Comparison of ENCODE assay signal across 1 cellular context in genomic region chr19:7561229-7561806, GRCh38.
TF ChIP-seq lines count a peak whose summit lies in the region.

No MANE protein-coding gene starts in this region.

TF ChIP-seq in endothelial cell of umbilical vein, 7 proteins besides CTCF, POLR2A, EP300 and RAD21:
- no peak for TF ChIP-seq FOS (IDR thresholded peaks at IDR 0.05; ENCODE audit: borderline replicate concordance, insufficient read depth, low read length)
- TF ChIP-seq JUN (IDR thresholded peaks at IDR 0.05; ENCODE audit: borderline replicate concordance, insufficient read depth, insufficient read length, low read depth) = no peak
- no peak for TF ChIP-seq EZH2 (IDR thresholded peaks at IDR 0.05; ENCODE audit: borderline replicate concordance, low read depth, low read length, severe bottlenecking)
- no peak for TF ChIP-seq POLR2AphosphoS5 (IDR thresholded peaks at IDR 0.05; ENCODE audit: insufficient read depth, low read depth, low read length)
- TF ChIP-seq MYC (IDR thresholded peaks at IDR 0.05; ENCODE audit: low read depth, low read length) = no peak
- TF ChIP-seq GATA2 (IDR thresholded peaks at IDR 0.05; ENCODE audit: insufficient read depth, insufficient read length, low read depth, low read length) = no peak
- TF ChIP-seq MAX (IDR thresholded peaks at IDR 0.05; ENCODE audit: insufficient read depth, insufficient read length) = no peak
